Comparison of ENCODE assay signal across 8 cellular contexts in genomic region chr3:186519021-186519658, GRCh38. TPM values are rescaled to one million over a fixed set of nuclear protein-coding genes. Genes with fewer than 3 reads are reported as not detected.
DNase-seq lines count a peak whose midpoint lies in the region; ATAC-seq and TF ChIP-seq lines count a peak whose summit lies in the region.

No MANE protein-coding gene starts in this region.

- peak overlapping the region; percentile 18 for H3K27ac Mint-ChIP-seq in stimulated activated effector memory CD8-positive, alpha-beta T cell treated with anti-CD3 and anti-CD28 coated beads, Interleukin-12 subunit alpha, Interleukin-12 subunit beta, amount 100 ng/mL, for 72 hours

- H3K4me3 Mint-ChIP-seq in stimulated activated effector memory CD8-positive, alpha-beta T cell treated with anti-CD3 and anti-CD28 coated beads, Interleukin-12 subunit alpha, Interleukin-12 subunit beta, amount 100 ng/mL, for 72 hours = peak overlapping the region; percentile 46

- TF ChIP-seq POLR2A in Raji (IDR thresholded peaks at IDR 0.05; ENCODE audit: insufficient read depth, low read depth, low read length) = peak; percentile 99
- TF ChIP-seq POLR2A in gastroesophageal sphincter (IDR thresholded peaks at IDR 0.05) = no peak

- H3K4me1 ChIP-seq in gastroesophageal sphincter = no peaks in the 10 kb centered on the region

- peaks cover 12% of the 10 kb centered on the region for H3K36me3 Mint-ChIP-seq in stimulated activated effector memory CD8-positive, alpha-beta T cell treated with anti-CD3 and anti-CD28 coated beads, Interleukin-12 subunit alpha, Interleukin-12 subunit beta, amount 100 ng/mL, for 72 hours

- WGBS in gastroesophageal sphincter (ENCODE audit: low coverage in 1 of 2), 2 donors = 59 to 68% methylated on average over 5 to 6 of the region's 6 CpGs

- no peak for TF ChIP-seq CTCF in gastroesophageal sphincter (IDR thresholded peaks at IDR 0.05)

- TF ChIP-seq EP300 in gastroesophageal sphincter (IDR thresholded peaks at IDR 0.05) = no peak

- no peak overlapping the region for H3K4me3 ChIP-seq in gastroesophageal sphincter

- no peak overlapping the region for H3K27ac ChIP-seq in gastroesophageal sphincter

- peaks cover 76% of the 10 kb centered on the region for H3K4me1 Mint-ChIP-seq in stimulated activated effector memory CD8-positive, alpha-beta T cell treated with anti-CD3 and anti-CD28 coated beads, Interleukin-12 subunit alpha, Interleukin-12 subunit beta, amount 100 ng/mL, for 72 hours

- peak; percentile 61 for DNase-seq in activated naive CD4-positive, alpha-beta T cell treated with anti-CD3 and anti-CD28 coated beads, Interleukin-2, amount 50 U/mL, for 16 hours
- DNase-seq in stimulated activated effector memory CD8-positive, alpha-beta T cell treated with anti-CD3 and anti-CD28 coated beads, Interleukin-12 subunit alpha, Interleukin-12 subunit beta, amount 100 ng/mL, for 72 hours (ENCODE audit: low spot score in 2 of 2) = peak; percentile 38 to 72
- DNase-seq in HPDE6-E6E7 (ENCODE audit: extremely low spot score) (no peak), hepatic stellate cell (ENCODE audit: low spot score) (no peak), NCI-H2227 (lab: John Stamatoyannopoulos, UW; ENCODE audit: unreplicated experiment) (no peak)

- no peaks in the 10 kb centered on the region for H3K9me3 Mint-ChIP-seq in stimulated activated effector memory CD8-positive, alpha-beta T cell treated with anti-CD3 and anti-CD28 coated beads, Interleukin-12 subunit alpha, Interleukin-12 subunit beta, amount 100 ng/mL, for 72 hours

- H3K9me3 ChIP-seq in gastroesophageal sphincter = peaks cover 0 to 8% (median 0%) of the 10 kb centered on the region in 3 donors

- no peaks in the 10 kb centered on the region for H3K36me3 ChIP-seq in gastroesophageal sphincter

- H3K27me3 ChIP-seq in gastroesophageal sphincter = no peaks in the 10 kb centered on the region

- peak; percentile 55 for ATAC-seq in GM19463 (IDR thresholded peaks at IDR 0.05; ENCODE audit: unreplicated experiment)
- peak; percentile 84 for ATAC-seq in stimulated activated effector memory CD8-positive, alpha-beta T cell treated with anti-CD3 and anti-CD28 coated beads, Interleukin-12 subunit alpha, Interleukin-12 subunit beta, amount 100 ng/mL, for 72 hours
- ATAC-seq in gastroesophageal sphincter = no peak

RNA-seq across cellular contexts. Expression of gene CRYGS, which starts 25.0 kb away (rescaled TPM):
- total RNA-seq in gastroesophageal sphincter = 1 to 10 TPM in 2 of 4 donors, under 1 TPM in 1, not detected in 1; 0.39 to 3.1 (median 3.1) TPM

RNA-seq across cellular contexts. Expression of gene TBCCD1, which starts 48.0 kb away (rescaled TPM):
- 10 to 100 TPM in 3 of 4 donors, 1 to 10 TPM in 1; 8.8 to 14.2 (median 12.0) TPM for total RNA-seq in gastroesophageal sphincter

RNA-seq across cellular contexts. Expression of gene DNAJB11, which starts 51.4 kb away (rescaled TPM):
- 10 to 100 TPM; 19.5 to 40.0 (median 33.5) TPM for total RNA-seq in gastroesophageal sphincter

Comparison
In these comparisons a context has a peak if more than half of its experiments do, and no peak if none do; other contexts are left out.
1. DNase-seq: peak in activated naive CD4-positive, alpha-beta T cell treated with anti-CD3 and anti-CD28 coated beads, Interleukin-2, amount 50 U/mL, for 16 hours (single experiment) and stimulated activated effector memory CD8-positive, alpha-beta T cell treated with anti-CD3 and anti-CD28 coated beads, Interleukin-12 subunit alpha, Interleukin-12 subunit beta, amount 100 ng/mL, for 72 hours (2 of 2); none in HPDE6-E6E7 (single experiment), hepatic stellate cell (single experiment) and NCI-H2227 (single experiment).